Comparison of ENCODE assay signal across 1 cellular context in genomic region chr19:12723383-12723642, GRCh38.
TF ChIP-seq lines count a peak whose summit lies in the region.

No MANE protein-coding gene starts in this region.

TF ChIP-seq in GM12878, 131 proteins besides CTCF, POLR2A, EP300 and RAD21:
- no peak for TF ChIP-seq IRF5 (IDR thresholded peaks at IDR 0.05; ENCODE audit: borderline replicate concordance)
- no peak for TF ChIP-seq YY1 (IDR thresholded peaks at IDR 0.05; ENCODE audit: low read depth, low read length)
- TF ChIP-seq CUX1 (IDR thresholded peaks at IDR 0.05; ENCODE audit: insufficient replicate concordance, low read depth, low read length): no peak
- TF ChIP-seq CEBPZ (IDR thresholded peaks at IDR 0.05; ENCODE audit: low read depth, low read length): no peak
- no peak for TF ChIP-seq HDAC2 (IDR thresholded peaks at IDR 0.05)
- no peak for TF ChIP-seq ZNF217 (IDR thresholded peaks at IDR 0.05)
- TF ChIP-seq ETV6 (conservative IDR thresholded peaks at IDR 0.05 in 1 of 2, IDR thresholded peaks at IDR 0.05 in 1 of 2; ENCODE audit: borderline replicate concordance in 1 of 2, low read depth in 1 of 2): no peak
- no peak for TF ChIP-seq PAX5 (IDR thresholded peaks at IDR 0.05; ENCODE audit: borderline replicate concordance, low read depth, low read length)
- no peak for TF ChIP-seq ZBTB33 (IDR thresholded peaks at IDR 0.05)
- TF ChIP-seq EED (IDR thresholded peaks at IDR 0.05; ENCODE audit: low read depth): no peak
- TF ChIP-seq ATF2 (IDR thresholded peaks at IDR 0.05; ENCODE audit: low read length): no peak
- TF ChIP-seq CHD4 (IDR thresholded peaks at IDR 0.05): no peak
- TF ChIP-seq TCF7 (IDR thresholded peaks at IDR 0.05; ENCODE audit: borderline replicate concordance): no peak
- no peak for TF ChIP-seq IRF4 (IDR thresholded peaks at IDR 0.05; ENCODE audit: low read depth, low read length)
